ENCODE assay signal across 1 cellular context in the genomic region with DNA sequence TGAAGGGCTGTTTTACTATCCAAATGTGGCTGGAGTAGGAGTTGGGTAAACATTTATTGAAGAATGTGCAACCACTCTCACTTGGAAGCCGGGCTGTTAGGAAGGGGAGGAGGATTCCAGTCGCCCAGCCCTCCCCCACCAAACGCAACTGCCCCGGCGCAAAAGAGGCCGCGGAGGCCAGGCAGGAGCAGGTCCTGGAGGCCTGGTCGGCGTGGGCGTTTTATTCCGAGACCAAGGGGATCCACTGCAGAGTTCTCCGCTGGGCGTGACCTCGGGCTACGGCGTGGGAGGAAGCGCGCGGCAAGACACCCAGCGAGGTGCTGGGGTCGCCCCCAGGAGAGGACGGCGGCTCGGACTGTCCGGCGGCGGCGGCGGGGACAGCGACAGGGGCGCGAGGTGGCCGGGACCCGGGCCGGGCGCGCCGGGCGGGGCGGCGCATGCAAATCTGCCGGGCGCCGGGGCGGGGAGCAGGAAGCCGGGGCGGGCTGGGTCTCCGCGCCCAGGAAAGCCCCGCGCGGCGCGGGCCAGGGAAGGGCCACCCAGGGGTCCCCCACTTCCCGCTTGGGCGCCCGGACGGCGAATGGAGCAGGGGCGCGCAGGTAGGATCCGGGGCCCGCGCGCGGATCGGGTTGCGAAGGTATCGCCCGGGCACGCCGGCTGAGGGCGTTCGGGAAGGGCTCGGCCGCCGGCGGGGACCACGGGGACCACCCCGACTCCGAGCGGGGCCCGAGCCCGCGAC.
TF ChIP-seq lines count a peak whose summit lies in the region.

A gene (plus strand): TSS at position 553 of the 739 bp plus-strand sequence. CDS start 26,230 bp downstream, outside the sequence.

TF ChIP-seq in HepG2, 621 proteins besides CTCF, POLR2A, EP300 and RAD21 (continued from another document and continues in another):
- TF ChIP-seq ZNF546 (CRISPR knock-in tag; conservative IDR thresholded peaks at IDR 0.05) (peak; percentile 71; the same call in 1 of the 2 replicates), TOE1 (CRISPR knock-in tag; IDR thresholded peaks at IDR 0.05) (0 out of 2 replicates have a peak, but pooled peaks have one; percentile 13), MATR3 (CRISPR knock-in tag; IDR thresholded peaks at IDR 0.05) (no peak), ZNF232 (CRISPR knock-in tag; IDR thresholded peaks at IDR 0.05; ENCODE audit: borderline replicate concordance) (peak; percentile 36; the same call in 1 of the 2 replicates), TOPORS (CRISPR knock-in tag; IDR thresholded peaks at IDR 0.05) (peak; percentile 72; the same call in 1 of the 2 replicates), NFKBIZ (CRISPR knock-in tag; IDR thresholded peaks at IDR 0.05) (peak; percentile 69; the same call in 1 of the 2 replicates), RFX1 (IDR thresholded peaks at IDR 0.05) (no peak), SNAI1 (CRISPR knock-in tag; IDR thresholded peaks at IDR 0.05; ENCODE audit: borderline replicate concordance) (peak; percentile 78), YEATS2 (CRISPR knock-in tag; IDR thresholded peaks at IDR 0.05; ENCODE audit: borderline replicate concordance) (peak; percentile 75; the same call in 1 of the 2 replicates), ETV6 (CRISPR knock-in tag; conservative IDR thresholded peaks at IDR 0.05) (0 out of 2 replicates have a peak, but pooled peaks have one; percentile 28), RNF2 (conservative IDR thresholded peaks at IDR 0.05; ENCODE audit: low read depth) (peak; percentile 69; the same call in 1 of the 2 replicates), KLF9 (CRISPR knock-in tag; IDR thresholded peaks at IDR 0.05; ENCODE audit: low read depth) (no peak), GATAD2A (CRISPR knock-in tag; IDR thresholded peaks at IDR 0.05) (peak; percentile 76), ESRRA (CRISPR knock-in tag; IDR thresholded peaks at IDR 0.05; ENCODE audit: low read depth) (no peak), SP2 (CRISPR knock-in tag; IDR thresholded peaks at IDR 0.05) (peak; percentile 45; the same call in 1 of the 2 replicates), GFI1 (CRISPR knock-in tag; IDR thresholded peaks at IDR 0.05; ENCODE audit: borderline replicate concordance) (peak; percentile 50; the same call in 1 of the 2 replicates), NFIB (CRISPR knock-in tag; IDR thresholded peaks at IDR 0.05; ENCODE audit: borderline replicate concordance) (no peak), RFXANK (CRISPR knock-in tag; IDR thresholded peaks at IDR 0.05) (peak; percentile 58; the same call in 1 of the 2 replicates), ZNF143 (CRISPR knock-in tag; IDR thresholded peaks at IDR 0.05) (no peak), ZNF577 (CRISPR knock-in tag; IDR thresholded peaks at IDR 0.05; ENCODE audit: borderline replicate concordance, low read depth) (no peak), ZNF234 (CRISPR knock-in tag; conservative IDR thresholded peaks at IDR 0.05) (no peak), ZSCAN29 (CRISPR knock-in tag; conservative IDR thresholded peaks at IDR 0.05) (peak; percentile 27; the same call in 1 of the 2 replicates), IRX3 (CRISPR knock-in tag; IDR thresholded peaks at IDR 0.05; ENCODE audit: borderline replicate concordance, low read depth) (no peak), SP4 (CRISPR knock-in tag; IDR thresholded peaks at IDR 0.05) (no peak), RXRA (CRISPR knock-in tag; IDR thresholded peaks at IDR 0.05) (peak; percentile 75), SRSF9 (IDR thresholded peaks at IDR 0.05; ENCODE audit: borderline replicate concordance, insufficient read depth, low read depth, low read length, poor library complexity, severe bottlenecking) (no peak), REXO4 (CRISPR knock-in tag; IDR thresholded peaks at IDR 0.05; ENCODE audit: borderline replicate concordance) (no peak)
- TF ChIP-seq, protein P1, sequence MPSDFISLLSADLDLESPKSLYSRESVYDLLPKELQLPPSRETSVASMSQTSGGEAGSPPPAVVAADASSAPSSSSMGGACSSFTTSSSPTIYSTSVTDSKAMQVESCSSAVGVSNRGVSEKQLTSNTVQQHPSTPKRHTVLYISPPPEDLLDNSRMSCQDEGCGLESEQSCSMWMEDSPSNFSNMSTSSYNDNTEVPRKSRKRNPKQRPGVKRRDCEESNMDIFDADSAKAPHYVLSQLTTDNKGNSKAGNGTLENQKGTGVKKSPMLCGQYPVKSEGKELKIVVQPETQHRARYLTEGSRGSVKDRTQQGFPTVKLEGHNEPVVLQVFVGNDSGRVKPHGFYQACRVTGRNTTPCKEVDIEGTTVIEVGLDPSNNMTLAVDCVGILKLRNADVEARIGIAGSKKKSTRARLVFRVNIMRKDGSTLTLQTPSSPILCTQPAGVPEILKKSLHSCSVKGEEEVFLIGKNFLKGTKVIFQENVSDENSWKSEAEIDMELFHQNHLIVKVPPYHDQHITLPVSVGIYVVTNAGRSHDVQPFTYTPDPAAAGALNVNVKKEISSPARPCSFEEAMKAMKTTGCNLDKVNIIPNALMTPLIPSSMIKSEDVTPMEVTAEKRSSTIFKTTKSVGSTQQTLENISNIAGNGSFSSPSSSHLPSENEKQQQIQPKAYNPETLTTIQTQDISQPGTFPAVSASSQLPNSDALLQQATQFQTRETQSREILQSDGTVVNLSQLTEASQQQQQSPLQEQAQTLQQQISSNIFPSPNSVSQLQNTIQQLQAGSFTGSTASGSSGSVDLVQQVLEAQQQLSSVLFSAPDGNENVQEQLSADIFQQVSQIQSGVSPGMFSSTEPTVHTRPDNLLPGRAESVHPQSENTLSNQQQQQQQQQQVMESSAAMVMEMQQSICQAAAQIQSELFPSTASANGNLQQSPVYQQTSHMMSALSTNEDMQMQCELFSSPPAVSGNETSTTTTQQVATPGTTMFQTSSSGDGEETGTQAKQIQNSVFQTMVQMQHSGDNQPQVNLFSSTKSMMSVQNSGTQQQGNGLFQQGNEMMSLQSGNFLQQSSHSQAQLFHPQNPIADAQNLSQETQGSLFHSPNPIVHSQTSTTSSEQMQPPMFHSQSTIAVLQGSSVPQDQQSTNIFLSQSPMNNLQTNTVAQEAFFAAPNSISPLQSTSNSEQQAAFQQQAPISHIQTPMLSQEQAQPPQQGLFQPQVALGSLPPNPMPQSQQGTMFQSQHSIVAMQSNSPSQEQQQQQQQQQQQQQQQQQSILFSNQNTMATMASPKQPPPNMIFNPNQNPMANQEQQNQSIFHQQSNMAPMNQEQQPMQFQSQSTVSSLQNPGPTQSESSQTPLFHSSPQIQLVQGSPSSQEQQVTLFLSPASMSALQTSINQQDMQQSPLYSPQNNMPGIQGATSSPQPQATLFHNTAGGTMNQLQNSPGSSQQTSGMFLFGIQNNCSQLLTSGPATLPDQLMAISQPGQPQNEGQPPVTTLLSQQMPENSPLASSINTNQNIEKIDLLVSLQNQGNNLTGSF (CRISPR knock-in tag; IDR thresholded peaks at IDR 0.05): no peak
- TF ChIP-seq, protein P2, sequence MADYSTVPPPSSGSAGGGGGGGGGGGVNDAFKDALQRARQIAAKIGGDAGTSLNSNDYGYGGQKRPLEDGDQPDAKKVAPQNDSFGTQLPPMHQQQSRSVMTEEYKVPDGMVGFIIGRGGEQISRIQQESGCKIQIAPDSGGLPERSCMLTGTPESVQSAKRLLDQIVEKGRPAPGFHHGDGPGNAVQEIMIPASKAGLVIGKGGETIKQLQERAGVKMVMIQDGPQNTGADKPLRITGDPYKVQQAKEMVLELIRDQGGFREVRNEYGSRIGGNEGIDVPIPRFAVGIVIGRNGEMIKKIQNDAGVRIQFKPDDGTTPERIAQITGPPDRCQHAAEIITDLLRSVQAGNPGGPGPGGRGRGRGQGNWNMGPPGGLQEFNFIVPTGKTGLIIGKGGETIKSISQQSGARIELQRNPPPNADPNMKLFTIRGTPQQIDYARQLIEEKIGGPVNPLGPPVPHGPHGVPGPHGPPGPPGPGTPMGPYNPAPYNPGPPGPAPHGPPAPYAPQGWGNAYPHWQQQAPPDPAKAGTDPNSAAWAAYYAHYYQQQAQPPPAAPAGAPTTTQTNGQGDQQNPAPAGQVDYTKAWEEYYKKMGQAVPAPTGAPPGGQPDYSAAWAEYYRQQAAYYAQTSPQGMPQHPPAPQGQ (CRISPR knock-in tag; IDR thresholded peaks at IDR 0.05; ENCODE audit: borderline replicate concordance): peak; percentile 66; the same call in 1 of the 2 replicates
- TF ChIP-seq, protein P3, sequence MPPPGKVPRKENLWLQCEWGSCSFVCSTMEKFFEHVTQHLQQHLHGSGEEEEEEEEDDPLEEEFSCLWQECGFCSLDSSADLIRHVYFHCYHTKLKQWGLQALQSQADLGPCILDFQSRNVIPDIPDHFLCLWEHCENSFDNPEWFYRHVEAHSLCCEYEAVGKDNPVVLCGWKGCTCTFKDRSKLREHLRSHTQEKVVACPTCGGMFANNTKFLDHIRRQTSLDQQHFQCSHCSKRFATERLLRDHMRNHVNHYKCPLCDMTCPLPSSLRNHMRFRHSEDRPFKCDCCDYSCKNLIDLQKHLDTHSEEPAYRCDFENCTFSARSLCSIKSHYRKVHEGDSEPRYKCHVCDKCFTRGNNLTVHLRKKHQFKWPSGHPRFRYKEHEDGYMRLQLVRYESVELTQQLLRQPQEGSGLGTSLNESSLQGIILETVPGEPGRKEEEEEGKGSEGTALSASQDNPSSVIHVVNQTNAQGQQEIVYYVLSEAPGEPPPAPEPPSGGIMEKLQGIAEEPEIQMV (CRISPR knock-in tag; IDR thresholded peaks at IDR 0.05; ENCODE audit: low read depth): peak; percentile 47; the same call in 1 of the 2 replicates
- TF ChIP-seq, protein P4, sequence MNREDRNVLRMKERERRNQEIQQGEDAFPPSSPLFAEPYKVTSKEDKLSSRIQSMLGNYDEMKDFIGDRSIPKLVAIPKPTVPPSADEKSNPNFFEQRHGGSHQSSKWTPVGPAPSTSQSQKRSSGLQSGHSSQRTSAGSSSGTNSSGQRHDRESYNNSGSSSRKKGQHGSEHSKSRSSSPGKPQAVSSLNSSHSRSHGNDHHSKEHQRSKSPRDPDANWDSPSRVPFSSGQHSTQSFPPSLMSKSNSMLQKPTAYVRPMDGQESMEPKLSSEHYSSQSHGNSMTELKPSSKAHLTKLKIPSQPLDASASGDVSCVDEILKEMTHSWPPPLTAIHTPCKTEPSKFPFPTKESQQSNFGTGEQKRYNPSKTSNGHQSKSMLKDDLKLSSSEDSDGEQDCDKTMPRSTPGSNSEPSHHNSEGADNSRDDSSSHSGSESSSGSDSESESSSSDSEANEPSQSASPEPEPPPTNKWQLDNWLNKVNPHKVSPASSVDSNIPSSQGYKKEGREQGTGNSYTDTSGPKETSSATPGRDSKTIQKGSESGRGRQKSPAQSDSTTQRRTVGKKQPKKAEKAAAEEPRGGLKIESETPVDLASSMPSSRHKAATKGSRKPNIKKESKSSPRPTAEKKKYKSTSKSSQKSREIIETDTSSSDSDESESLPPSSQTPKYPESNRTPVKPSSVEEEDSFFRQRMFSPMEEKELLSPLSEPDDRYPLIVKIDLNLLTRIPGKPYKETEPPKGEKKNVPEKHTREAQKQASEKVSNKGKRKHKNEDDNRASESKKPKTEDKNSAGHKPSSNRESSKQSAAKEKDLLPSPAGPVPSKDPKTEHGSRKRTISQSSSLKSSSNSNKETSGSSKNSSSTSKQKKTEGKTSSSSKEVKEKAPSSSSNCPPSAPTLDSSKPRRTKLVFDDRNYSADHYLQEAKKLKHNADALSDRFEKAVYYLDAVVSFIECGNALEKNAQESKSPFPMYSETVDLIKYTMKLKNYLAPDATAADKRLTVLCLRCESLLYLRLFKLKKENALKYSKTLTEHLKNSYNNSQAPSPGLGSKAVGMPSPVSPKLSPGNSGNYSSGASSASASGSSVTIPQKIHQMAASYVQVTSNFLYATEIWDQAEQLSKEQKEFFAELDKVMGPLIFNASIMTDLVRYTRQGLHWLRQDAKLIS (CRISPR knock-in tag; IDR thresholded peaks at IDR 0.05): no peak
- TF ChIP-seq, protein P5, sequence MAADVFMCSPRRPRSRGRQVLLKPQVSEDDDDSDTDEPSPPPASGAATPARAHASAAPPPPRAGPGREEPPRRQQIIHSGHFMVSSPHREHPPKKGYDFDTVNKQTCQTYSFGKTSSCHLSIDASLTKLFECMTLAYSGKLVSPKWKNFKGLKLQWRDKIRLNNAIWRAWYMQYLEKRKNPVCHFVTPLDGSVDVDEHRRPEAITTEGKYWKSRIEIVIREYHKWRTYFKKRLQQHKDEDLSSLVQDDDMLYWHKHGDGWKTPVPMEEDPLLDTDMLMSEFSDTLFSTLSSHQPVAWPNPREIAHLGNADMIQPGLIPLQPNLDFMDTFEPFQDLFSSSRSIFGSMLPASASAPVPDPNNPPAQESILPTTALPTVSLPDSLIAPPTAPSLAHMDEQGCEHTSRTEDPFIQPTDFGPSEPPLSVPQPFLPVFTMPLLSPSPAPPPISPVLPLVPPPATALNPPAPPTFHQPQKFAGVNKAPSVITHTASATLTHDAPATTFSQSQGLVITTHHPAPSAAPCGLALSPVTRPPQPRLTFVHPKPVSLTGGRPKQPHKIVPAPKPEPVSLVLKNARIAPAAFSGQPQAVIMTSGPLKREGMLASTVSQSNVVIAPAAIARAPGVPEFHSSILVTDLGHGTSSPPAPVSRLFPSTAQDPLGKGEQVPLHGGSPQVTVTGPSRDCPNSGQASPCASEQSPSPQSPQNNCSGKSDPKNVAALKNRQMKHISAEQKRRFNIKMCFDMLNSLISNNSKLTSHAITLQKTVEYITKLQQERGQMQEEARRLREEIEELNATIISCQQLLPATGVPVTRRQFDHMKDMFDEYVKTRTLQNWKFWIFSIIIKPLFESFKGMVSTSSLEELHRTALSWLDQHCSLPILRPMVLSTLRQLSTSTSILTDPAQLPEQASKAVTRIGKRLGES (CRISPR knock-in tag; IDR thresholded peaks at IDR 0.05; ENCODE audit: borderline replicate concordance): no peak
- TF ChIP-seq, protein P6, sequence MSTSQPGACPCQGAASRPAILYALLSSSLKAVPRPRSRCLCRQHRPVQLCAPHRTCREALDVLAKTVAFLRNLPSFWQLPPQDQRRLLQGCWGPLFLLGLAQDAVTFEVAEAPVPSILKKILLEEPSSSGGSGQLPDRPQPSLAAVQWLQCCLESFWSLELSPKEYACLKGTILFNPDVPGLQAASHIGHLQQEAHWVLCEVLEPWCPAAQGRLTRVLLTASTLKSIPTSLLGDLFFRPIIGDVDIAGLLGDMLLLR (CRISPR knock-in tag; IDR thresholded peaks at IDR 0.05): peak; percentile 6
- TF ChIP-seq, protein P7, sequence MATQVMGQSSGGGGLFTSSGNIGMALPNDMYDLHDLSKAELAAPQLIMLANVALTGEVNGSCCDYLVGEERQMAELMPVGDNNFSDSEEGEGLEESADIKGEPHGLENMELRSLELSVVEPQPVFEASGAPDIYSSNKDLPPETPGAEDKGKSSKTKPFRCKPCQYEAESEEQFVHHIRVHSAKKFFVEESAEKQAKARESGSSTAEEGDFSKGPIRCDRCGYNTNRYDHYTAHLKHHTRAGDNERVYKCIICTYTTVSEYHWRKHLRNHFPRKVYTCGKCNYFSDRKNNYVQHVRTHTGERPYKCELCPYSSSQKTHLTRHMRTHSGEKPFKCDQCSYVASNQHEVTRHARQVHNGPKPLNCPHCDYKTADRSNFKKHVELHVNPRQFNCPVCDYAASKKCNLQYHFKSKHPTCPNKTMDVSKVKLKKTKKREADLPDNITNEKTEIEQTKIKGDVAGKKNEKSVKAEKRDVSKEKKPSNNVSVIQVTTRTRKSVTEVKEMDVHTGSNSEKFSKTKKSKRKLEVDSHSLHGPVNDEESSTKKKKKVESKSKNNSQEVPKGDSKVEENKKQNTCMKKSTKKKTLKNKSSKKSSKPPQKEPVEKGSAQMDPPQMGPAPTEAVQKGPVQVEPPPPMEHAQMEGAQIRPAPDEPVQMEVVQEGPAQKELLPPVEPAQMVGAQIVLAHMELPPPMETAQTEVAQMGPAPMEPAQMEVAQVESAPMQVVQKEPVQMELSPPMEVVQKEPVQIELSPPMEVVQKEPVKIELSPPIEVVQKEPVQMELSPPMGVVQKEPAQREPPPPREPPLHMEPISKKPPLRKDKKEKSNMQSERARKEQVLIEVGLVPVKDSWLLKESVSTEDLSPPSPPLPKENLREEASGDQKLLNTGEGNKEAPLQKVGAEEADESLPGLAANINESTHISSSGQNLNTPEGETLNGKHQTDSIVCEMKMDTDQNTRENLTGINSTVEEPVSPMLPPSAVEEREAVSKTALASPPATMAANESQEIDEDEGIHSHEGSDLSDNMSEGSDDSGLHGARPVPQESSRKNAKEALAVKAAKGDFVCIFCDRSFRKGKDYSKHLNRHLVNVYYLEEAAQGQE (IDR thresholded peaks at IDR 0.05; ENCODE audit: borderline replicate concordance in 1 of 2, low read depth in 1 of 2, low read length in 2 of 2): no peak; a peak in 1 of 4 replicates
